In genomic region chr1:15038232-15039016, GRCh38 we compare ENCODE assay signal across 8 cellular contexts.
DNase-seq lines count a peak whose midpoint lies in the region; ATAC-seq and TF ChIP-seq lines count a peak whose summit lies in the region.

No MANE protein-coding gene starts in this region.

- H3K9me3 ChIP-seq in mucosa of descending colon: no peaks in the 10 kb centered on the region
- H3K9me3 ChIP-seq in prostate gland: no peaks in the 10 kb centered on the region

- H3K36me3 ChIP-seq in mucosa of descending colon (ENCODE audit: low read depth) (no peaks in the 10 kb centered on the region), prostate gland (no peaks in the 10 kb centered on the region)

- no peaks in the 10 kb centered on the region for H3K27me3 Mint-ChIP-seq in WTC11 (ENCODE audit: low read depth)

- no peak overlapping the region for H3K4me3 Mint-ChIP-seq in WTC11

- no peaks in the 10 kb centered on the region for H3K9me3 Mint-ChIP-seq in WTC11

- no peak for TF ChIP-seq POLR2A in prostate gland (IDR thresholded peaks at IDR 0.05)

- no peak overlapping the region for H3K4me3 ChIP-seq in mucosa of descending colon
- no peak overlapping the region for H3K4me3 ChIP-seq in prostate gland

- DNase-seq in NCI-H1092 treated with DMSO at 0.1 percent for 48 hours (lab: John Stamatoyannopoulos, UW) (peak; percentile 14), NCI-H1092 (lab: John Stamatoyannopoulos, UW) (no peak), WTC11 (ENCODE audit: low spot score) (peak; percentile 34), mucosa of descending colon (no peak), prostate gland (ENCODE audit: low spot score) (no peak), occipital lobe (lab: John Stamatoyannopoulos, UW) (no peak)

- WGBS in prostate gland: 84% methylated on average over 7 of the region's 7 CpGs

- H3K4me1 ChIP-seq in mucosa of descending colon (ENCODE audit: low read depth) (no peaks in the 10 kb centered on the region), prostate gland (replicated peaks) (no peaks in the 10 kb centered on the region)

- H3K4me1 Mint-ChIP-seq in WTC11: peaks cover 8% of the 10 kb centered on the region

- POLR2A ChIA-PET in WTC11 (lab: Charles Lee): no interaction called here

- peak; percentile 84 for ATAC-seq in WTC11
- ATAC-seq in mucosa of descending colon: peak; percentile 42
- ATAC-seq in HG02571 (IDR thresholded peaks at IDR 0.05; ENCODE audit: unreplicated experiment): no peak

- TF ChIP-seq CTCF in WTC11 (IDR thresholded peaks at IDR 0.05): peak; percentile 43
- no peak for TF ChIP-seq CTCF in mucosa of descending colon (IDR thresholded peaks at IDR 0.05)
- TF ChIP-seq CTCF in prostate gland (IDR thresholded peaks at IDR 0.05): no peak

- CTCF ChIA-PET in WTC11 (lab: Charles Lee): interaction anchor here (0.5 to 3.1 kb wide), 27 partner anchors 9 to 478 kb away, joined by 3 to 20 read pairs (median 3); no protein-coding TSS in a partner anchor

- intact Hi-C loops in mucosa of descending colon (cut with DNase I, micrococcal nuclease) (no loop called here), prostate gland (cut with DNase I) (no loop called here)

- TF ChIP-seq RAD21 in Ishikawa (IDR thresholded peaks at IDR 0.05; ENCODE audit: low read depth): peak; percentile 43

- no peaks in the 10 kb centered on the region for H3K27me3 ChIP-seq in prostate gland (replicated peaks; ENCODE audit: insufficient read depth)

- H3K27ac ChIP-seq in prostate gland: no peak overlapping the region

- H3K27ac Mint-ChIP-seq in WTC11: no peak overlapping the region

- no peaks in the 10 kb centered on the region for H3K36me3 Mint-ChIP-seq in WTC11

- TF ChIP-seq EP300 in Ishikawa (IDR thresholded peaks at IDR 0.05; ENCODE audit: borderline replicate concordance): no peak

TF ChIP-seq in Ishikawa, 13 proteins besides CTCF, POLR2A, EP300 and RAD21:
- TF ChIP-seq REST (IDR thresholded peaks at IDR 0.05; ENCODE audit: low read depth): no peak
- no peak for TF ChIP-seq MAX (IDR thresholded peaks at IDR 0.05)
- TF ChIP-seq TCF12 (IDR thresholded peaks at IDR 0.05; ENCODE audit: low read depth): no peak
- TF ChIP-seq EGR1 (IDR thresholded peaks at IDR 0.05): no peak
- no peak for TF ChIP-seq CREB1 (IDR thresholded peaks at IDR 0.05; ENCODE audit: low read depth)
- TF ChIP-seq YY1 (IDR thresholded peaks at IDR 0.05; ENCODE audit: low read depth): peak; percentile 74
- no peak for TF ChIP-seq ZBTB7A (IDR thresholded peaks at IDR 0.05; ENCODE audit: low read depth)
- no peak for TF ChIP-seq NFIC (IDR thresholded peaks at IDR 0.05)

TF ChIP-seq in WTC11, 78 proteins besides CTCF, POLR2A, EP300 and RAD21:
- no peak for TF ChIP-seq OVOL2 (CRISPR knock-in tag; IDR thresholded peaks at IDR 0.05; ENCODE audit: borderline replicate concordance)
- TF ChIP-seq GTF2I (CRISPR knock-in tag; conservative IDR thresholded peaks at IDR 0.05): peak; percentile 74; the same call in 1 of the 2 replicates

Comparison
In these comparisons a context has a peak if more than half of its experiments do, and no peak if none do; other contexts are left out.
1. DNase-seq: peak in NCI-H1092 treated with DMSO at 0.1 percent for 48 hours (single experiment) and WTC11 (single experiment); none in NCI-H1092 (single experiment), mucosa of descending colon (0 of 3), prostate gland (single experiment) and occipital lobe (single experiment).